Comparison of ENCODE assay signal across 8 cellular contexts in genomic region chr4:75432683-75433082, GRCh38.
DNase-seq lines count a peak whose midpoint lies in the region; ATAC-seq and TF ChIP-seq lines count a peak whose summit lies in the region.

No MANE protein-coding gene starts in this region.

- H3K9me2 ChIP-seq in HCT116 (ENCODE audit: insufficient read depth) = no peaks in the 10 kb centered on the region
- H3K9me2 ChIP-seq in hepatocyte (replicated peaks; ENCODE audit: insufficient read depth) = no peaks in the 10 kb centered on the region

- H3K79me2 ChIP-seq in HCT116 (ENCODE audit: insufficient read depth, low read length) (no peaks in the 10 kb centered on the region), hepatocyte (no peaks in the 10 kb centered on the region)

- H3K4me3 ChIP-seq in HCT116 (replicated peaks in 1 of 2; ENCODE audit: low read depth in 1 of 2, low read length in 2 of 2) (no peak overlapping the region), hepatocyte (no peak overlapping the region), suprapubic skin (no peak overlapping the region)

- no peaks in the 10 kb centered on the region for H3K4me1 ChIP-seq in HCT116 (ENCODE audit: control insufficient read depth in 1 of 2, insufficient read depth in 2 of 2, low read length in 2 of 2)
- no peaks in the 10 kb centered on the region for H3K4me1 ChIP-seq in hepatocyte (ENCODE audit: insufficient read depth)
- H3K4me1 ChIP-seq in suprapubic skin = no peaks in the 10 kb centered on the region

- H3K9me3 ChIP-seq in HCT116 (ENCODE audit: control insufficient read depth in 1 of 2, insufficient read depth in 1 of 2, low read depth in 1 of 2, low read length in 2 of 2) = no peaks in the 10 kb centered on the region
- H3K9me3 ChIP-seq in hepatocyte (ENCODE audit: low read depth) = no peaks in the 10 kb centered on the region
- H3K9me3 ChIP-seq in suprapubic skin = no peaks in the 10 kb centered on the region
- H3K9me3 ChIP-seq in T-helper 17 cell (ENCODE audit: control insufficient read depth, low read length, poor library complexity, severe bottlenecking) = no peaks in the 10 kb centered on the region

- no peaks in the 10 kb centered on the region for H3K9me3 Mint-ChIP-seq in Calu3 (ENCODE audit: low read depth, unreplicated experiment)

- DNase-seq in Calu3 (peak; percentile 2), HCT116 (ENCODE audit: low read depth, low spot score) (peak; percentile 21), RWPE1 (ENCODE audit: low spot score) (peak; percentile 16), hepatocyte (ENCODE audit: low spot score) (peak; percentile 19), suprapubic skin (ENCODE audit: low spot score in 2 of 2) (no peak), T-helper 17 cell (no peak)

- intact Hi-C loops in Calu3 (cut with micrococcal nuclease; ENCODE audit: unreplicated experiment) (no loop called here), HCT116 (cut with micrococcal nuclease) (no loop called here)

- POLR2A ChIA-PET in HCT116 (lab: Charles Lee) = no interaction called here
- POLR2A ChIA-PET in RWPE1 (lab: Yijun Ruan, JAX; ENCODE audit: low non-redundant PET) = no interaction called here

- BruUV-seq in Calu3 (replicated peaks; lab: Mats Ljungman, UMichigan) (no TSS peak), HCT116 (replicated peaks; lab: Mats Ljungman, UMichigan) (no TSS peak)

- H3K27me3 ChIP-seq in HCT116 (ENCODE audit: insufficient read depth, low read length) (no peaks in the 10 kb centered on the region), hepatocyte (no peaks in the 10 kb centered on the region), suprapubic skin (no peaks in the 10 kb centered on the region)

- no peaks in the 10 kb centered on the region for H3K36me3 ChIP-seq in HCT116 (ENCODE audit: control insufficient read depth in 1 of 2, insufficient read depth in 2 of 2, low read length in 2 of 2)
- no peaks in the 10 kb centered on the region for H3K36me3 ChIP-seq in hepatocyte (replicated peaks; ENCODE audit: insufficient read depth, low read depth)
- no peaks in the 10 kb centered on the region for H3K36me3 ChIP-seq in suprapubic skin

- CTCF ChIA-PET in Calu3 (lab: Charles Lee) (no interaction called here), HCT116 (lab: Charles Lee) (interaction anchor here (1.0 to 1.4 kb wide), 2 partner anchors 37 to 415 kb away, joined by 3 to 4 read pairs; no protein-coding TSS in a partner anchor), RWPE1 (lab: Yijun Ruan, JAX) (interaction anchor here (1.0 kb wide), 1 partner anchor 57 kb away, joined by 3 read pairs; no protein-coding TSS in a partner anchor)

- no peaks in the 10 kb centered on the region for H3K36me3 Mint-ChIP-seq in Calu3 (ENCODE audit: insufficient read depth, unreplicated experiment)
- no peaks in the 10 kb centered on the region for H3K36me3 Mint-ChIP-seq in T-helper 17 cell (ENCODE audit: low read depth)

- H3K27ac Mint-ChIP-seq in Calu3 (ENCODE audit: unreplicated experiment) (no peak overlapping the region), T-helper 17 cell (no peak overlapping the region)

- RAD21 ChIA-PET in HCT116 (lab: Charles Lee; ENCODE audit: low non-redundant PET in 1 of 2, low total read pairs in 2 of 2, uncharacterized antibody in 2 of 2, unreplicated experiment in 2 of 2) = no interaction called here

- no peak overlapping the region for H3K4me3 Mint-ChIP-seq in Calu3 (ENCODE audit: low read depth, unreplicated experiment)
- H3K4me3 Mint-ChIP-seq in T-helper 17 cell = no peak overlapping the region

- H3K4me1 Mint-ChIP-seq in Calu3 (ENCODE audit: low read depth, unreplicated experiment) = no peaks in the 10 kb centered on the region
- H3K4me1 Mint-ChIP-seq in T-helper 17 cell = no peaks in the 10 kb centered on the region

- TF ChIP-seq CTCF in Calu3 (IDR thresholded peaks at IDR 0.05; ENCODE audit: unreplicated experiment) = peak; percentile 30
- TF ChIP-seq CTCF in HCT116 (IDR thresholded peaks at IDR 0.05 in 2 of 3, conservative IDR thresholded peaks at IDR 0.05 in 1 of 3; ENCODE audit: borderline replicate concordance in 1 of 3, insufficient read depth in 1 of 3, low read depth in 2 of 3, low read length in 2 of 3) = peak; percentile 16 to 64 (median 57); a peak in 4 of 6 replicates
- TF ChIP-seq CTCF in RWPE1 (conservative IDR thresholded peaks at IDR 0.05; ENCODE audit: low read depth) = no peak; the same call in 1 of the 2 replicates
- peak; percentile 29 for TF ChIP-seq CTCF in hepatocyte (IDR thresholded peaks at IDR 0.05; ENCODE audit: poor library complexity)
- TF ChIP-seq CTCF in suprapubic skin (IDR thresholded peaks at IDR 0.05) = no peak

- ATAC-seq in HCT116 (peak; percentile 93), HG03196 (IDR thresholded peaks at IDR 0.05; ENCODE audit: unreplicated experiment) (no peak), T-helper 17 cell (no peak), GM18505 (IDR thresholded peaks at IDR 0.05; ENCODE audit: unreplicated experiment) (no peak)

- no peaks in the 10 kb centered on the region for H4K20me1 ChIP-seq in HCT116 (ENCODE audit: insufficient read depth)
- H4K20me1 ChIP-seq in hepatocyte (ENCODE audit: insufficient read depth, poor library complexity, severe bottlenecking) = no peaks in the 10 kb centered on the region

- H3K4me2 ChIP-seq in HCT116 (ENCODE audit: low read length) (no peak overlapping the region), hepatocyte (no peak overlapping the region)

- peak; percentile 30; the same call in 1 of the 2 replicates for TF ChIP-seq RAD21 in HCT116 (IDR thresholded peaks at IDR 0.05; ENCODE audit: low read depth)

- H3K27ac ChIP-seq in HCT116 (ENCODE audit: low read depth, low read length) (no peak overlapping the region), RWPE1 (no peak overlapping the region), hepatocyte (no peak overlapping the region), suprapubic skin (no peak overlapping the region)

- TF ChIP-seq POLR2A in HCT116 (IDR thresholded peaks at IDR 0.05; ENCODE audit: borderline replicate concordance, extremely low read depth, insufficient read depth, insufficient read length) (no peak), suprapubic skin (IDR thresholded peaks at IDR 0.05) (no peak), GM18505 (IDR thresholded peaks at IDR 0.05; ENCODE audit: borderline replicate concordance, extremely low read depth, insufficient read depth, insufficient read length) (no peak)

- no peak overlapping the region for H2AFZ ChIP-seq in HCT116 (ENCODE audit: low read depth, low read length, poor library complexity, severe bottlenecking)
- no peak overlapping the region for H2AFZ ChIP-seq in hepatocyte

- H3K9ac ChIP-seq in HCT116 (ENCODE audit: low read length) = no peak overlapping the region

- H3K27me3 Mint-ChIP-seq in Calu3 (ENCODE audit: unreplicated experiment) (peaks cover 70% of the 10 kb centered on the region), T-helper 17 cell (peaks cover 5% of the 10 kb centered on the region)

- TF ChIP-seq EP300 in suprapubic skin (IDR thresholded peaks at IDR 0.05) = no peak

TF ChIP-seq in HCT116, 20 proteins besides CTCF, POLR2A, EP300 and RAD21 (continues in another document):
- TF ChIP-seq EZH2phosphoT487 (IDR thresholded peaks at IDR 0.05; ENCODE audit: borderline replicate concordance) (no peak), ELF1 (IDR thresholded peaks at IDR 0.05; ENCODE audit: borderline replicate concordance, low read depth) (no peak), ATF3 (IDR thresholded peaks at IDR 0.05) (no peak), FOSL1 (IDR thresholded peaks at IDR 0.05; ENCODE audit: low read depth) (no peak)
- TF ChIP-seq, protein P1, sequence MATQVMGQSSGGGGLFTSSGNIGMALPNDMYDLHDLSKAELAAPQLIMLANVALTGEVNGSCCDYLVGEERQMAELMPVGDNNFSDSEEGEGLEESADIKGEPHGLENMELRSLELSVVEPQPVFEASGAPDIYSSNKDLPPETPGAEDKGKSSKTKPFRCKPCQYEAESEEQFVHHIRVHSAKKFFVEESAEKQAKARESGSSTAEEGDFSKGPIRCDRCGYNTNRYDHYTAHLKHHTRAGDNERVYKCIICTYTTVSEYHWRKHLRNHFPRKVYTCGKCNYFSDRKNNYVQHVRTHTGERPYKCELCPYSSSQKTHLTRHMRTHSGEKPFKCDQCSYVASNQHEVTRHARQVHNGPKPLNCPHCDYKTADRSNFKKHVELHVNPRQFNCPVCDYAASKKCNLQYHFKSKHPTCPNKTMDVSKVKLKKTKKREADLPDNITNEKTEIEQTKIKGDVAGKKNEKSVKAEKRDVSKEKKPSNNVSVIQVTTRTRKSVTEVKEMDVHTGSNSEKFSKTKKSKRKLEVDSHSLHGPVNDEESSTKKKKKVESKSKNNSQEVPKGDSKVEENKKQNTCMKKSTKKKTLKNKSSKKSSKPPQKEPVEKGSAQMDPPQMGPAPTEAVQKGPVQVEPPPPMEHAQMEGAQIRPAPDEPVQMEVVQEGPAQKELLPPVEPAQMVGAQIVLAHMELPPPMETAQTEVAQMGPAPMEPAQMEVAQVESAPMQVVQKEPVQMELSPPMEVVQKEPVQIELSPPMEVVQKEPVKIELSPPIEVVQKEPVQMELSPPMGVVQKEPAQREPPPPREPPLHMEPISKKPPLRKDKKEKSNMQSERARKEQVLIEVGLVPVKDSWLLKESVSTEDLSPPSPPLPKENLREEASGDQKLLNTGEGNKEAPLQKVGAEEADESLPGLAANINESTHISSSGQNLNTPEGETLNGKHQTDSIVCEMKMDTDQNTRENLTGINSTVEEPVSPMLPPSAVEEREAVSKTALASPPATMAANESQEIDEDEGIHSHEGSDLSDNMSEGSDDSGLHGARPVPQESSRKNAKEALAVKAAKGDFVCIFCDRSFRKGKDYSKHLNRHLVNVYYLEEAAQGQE (IDR thresholded peaks at IDR 0.05; ENCODE audit: low read depth) = no peak
- TF ChIP-seq, protein P2, sequence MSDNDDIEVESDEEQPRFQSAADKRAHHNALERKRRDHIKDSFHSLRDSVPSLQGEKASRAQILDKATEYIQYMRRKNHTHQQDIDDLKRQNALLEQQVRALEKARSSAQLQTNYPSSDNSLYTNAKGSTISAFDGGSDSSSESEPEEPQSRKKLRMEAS (IDR thresholded peaks at IDR 0.05) = no peak

Comparison
In these comparisons a context has a peak if more than half of its experiments do, and no peak if none do; other contexts are left out.
1. DNase-seq: peak in Calu3 (single experiment), HCT116 (single experiment), RWPE1 (single experiment) and hepatocyte (single experiment); none in suprapubic skin (0 of 2) and T-helper 17 cell (0 of 3).
2. CTCF ChIP-seq: peak in Calu3 (single experiment), HCT116 (3 of 3) and hepatocyte (single experiment); none in RWPE1 (single experiment) and suprapubic skin (0 of 2).